Comparison of ENCODE assay signal across 8 cellular contexts in genomic region chr5:103120607-103121200, GRCh38. TPM values are rescaled to one million over a fixed set of nuclear protein-coding genes. Genes with fewer than 3 reads are reported as not detected.
DNase-seq lines count a peak whose midpoint lies in the region; ATAC-seq and TF ChIP-seq lines count a peak whose summit lies in the region.

No MANE protein-coding gene starts in this region.

- ATAC-seq in HG03039 (IDR thresholded peaks at IDR 0.05; ENCODE audit: unreplicated experiment), result no peak
- no peak for ATAC-seq in HG03378 (IDR thresholded peaks at IDR 0.05; ENCODE audit: unreplicated experiment)
- no peak for ATAC-seq in GM18519 (IDR thresholded peaks at IDR 0.05; ENCODE audit: low FRiP score, unreplicated experiment)

- H3K27ac Mint-ChIP-seq in activated CD4-positive, alpha-beta memory T cell treated with anti-CD3 and anti-CD28 coated beads for 36 hours, result peak overlapping the region; percentile 99

- H2BK5ac ChIP-seq in trophoblast cell (ENCODE audit: low read depth, low read length, poor library complexity), result no peak overlapping the region

- H4K8ac ChIP-seq in trophoblast cell (ENCODE audit: low read depth, low read length), result peak overlapping the region; percentile 69

- no peaks in the 10 kb centered on the region for H3K9me3 ChIP-seq in trophoblast cell (ENCODE audit: insufficient read depth, low read depth, low read length)

- peak overlapping the region; percentile 49 for H3K18ac ChIP-seq in trophoblast cell (ENCODE audit: low read length)

- CTCF ChIA-PET in activated CD4-positive, alpha-beta memory T cell treated with anti-CD3 and anti-CD28 coated beads for 36 hours (lab: Charles Lee), result interaction anchor here (1.2 to 2.9 kb wide), 3 partner anchors 8 to 340 kb away, joined by 3 to 11 read pairs (median 9); no protein-coding TSS in a partner anchor

- peak overlapping the region; percentile 79 for H3K9ac ChIP-seq in trophoblast cell (ENCODE audit: low read length)

- peak overlapping the region; percentile 74 for H2AK5ac ChIP-seq in trophoblast cell (ENCODE audit: low read length)

- peak overlapping the region; percentile 55 for H3K23ac ChIP-seq in trophoblast cell (ENCODE audit: low read length)

- H3K27me3 Mint-ChIP-seq in activated CD4-positive, alpha-beta memory T cell treated with anti-CD3 and anti-CD28 coated beads for 36 hours, result no peaks in the 10 kb centered on the region

- H3K27ac ChIP-seq in HL-60 (replicated peaks) (peak overlapping the region; percentile 98), trophoblast cell (ENCODE audit: low read depth, low read length) (peak overlapping the region; percentile 5)

- H2BK12ac ChIP-seq in trophoblast cell (ENCODE audit: low read length), result no peak overlapping the region

- DNase-seq in GM06990 (ENCODE audit: extremely low read depth, insufficient read length), result peak; percentile 9
- DNase-seq in HL-60 (ENCODE audit: low read depth in 1 of 2, low spot score in 1 of 2), result peak in 1 of 2 experiments; percentile 16
- peak; percentile 21 for DNase-seq in activated CD4-positive, alpha-beta memory T cell treated with anti-CD3 and anti-CD28 coated beads for 36 hours
- DNase-seq in glomerular visceral epithelial cell (ENCODE audit: extremely low spot score), result peak; percentile 40
- peak in 1 of 2 donors; percentile 15 for DNase-seq in trophoblast cell

- peak overlapping the region; percentile 47 for H4K91ac ChIP-seq in trophoblast cell (ENCODE audit: low read depth, low read length)

- peak overlapping the region; percentile 67 for H3K14ac ChIP-seq in trophoblast cell (ENCODE audit: low read length)

- intact Hi-C loops in activated CD4-positive, alpha-beta memory T cell treated with anti-CD3 and anti-CD28 coated beads for 36 hours (cut with micrococcal nuclease), result loop anchor here (1.0 to 2.0 kb wide), 5 partner anchors 8 to 358 kb away; partner anchors contain the start of gene MACIR

- peak overlapping the region; percentile 84 for H2AFZ ChIP-seq in trophoblast cell (ENCODE audit: insufficient read depth, low read length, poor library complexity)

- H3K4me3 ChIP-seq in GM06990 (replicated peaks; ENCODE audit: low read depth, low read length) (peak overlapping the region; percentile 98), HL-60 (replicated peaks; ENCODE audit: insufficient read depth, low read length) (peak overlapping the region; percentile 76), trophoblast cell (ENCODE audit: low read depth, low read length) (peak overlapping the region; percentile 95)

- no peaks in the 10 kb centered on the region for H3K9me3 Mint-ChIP-seq in activated CD4-positive, alpha-beta memory T cell treated with anti-CD3 and anti-CD28 coated beads for 36 hours

- H3K36me3 ChIP-seq in GM06990 (ENCODE audit: control insufficient read depth, insufficient read depth, low read length) (no peaks in the 10 kb centered on the region), trophoblast cell (ENCODE audit: control insufficient read depth in 1 of 2, insufficient read depth in 2 of 2, low read length in 2 of 2) (no peaks in the 10 kb centered on the region)

- H4K12ac ChIP-seq in trophoblast cell (ENCODE audit: low read depth, low read length), result no peak overlapping the region

- TF ChIP-seq CTCF in GM06990 (IDR thresholded peaks at IDR 0.05; ENCODE audit: insufficient read depth, low read length, poor library complexity, severe bottlenecking), result no peak
- no peak for TF ChIP-seq CTCF in HL-60 (IDR thresholded peaks at IDR 0.05; ENCODE audit: insufficient read depth, low read length)

- peaks cover 0 to 2% of the 10 kb centered on the region in 2 experiments for H3K4me1 ChIP-seq in trophoblast cell (ENCODE audit: control insufficient read depth in 1 of 2, insufficient read depth in 2 of 2, low read length in 2 of 2)

- H3K4me1 Mint-ChIP-seq in activated CD4-positive, alpha-beta memory T cell treated with anti-CD3 and anti-CD28 coated beads for 36 hours (ENCODE audit: low read depth), result peaks cover 43% of the 10 kb centered on the region

- H3K79me1 ChIP-seq in trophoblast cell (ENCODE audit: low read length), result peaks cover 9% of the 10 kb centered on the region

- no CpG with 5 or more reads among the region's 17 CpGs for WGBS in trophoblast cell (ENCODE audit: extremely low coverage, insufficient coverage, insufficient read length)

- peaks cover 6% of the 10 kb centered on the region for H3K36me3 Mint-ChIP-seq in activated CD4-positive, alpha-beta memory T cell treated with anti-CD3 and anti-CD28 coated beads for 36 hours

- peak overlapping the region; percentile 88 for H3K4me3 Mint-ChIP-seq in activated CD4-positive, alpha-beta memory T cell treated with anti-CD3 and anti-CD28 coated beads for 36 hours

- H2BK120ac ChIP-seq in trophoblast cell (ENCODE audit: insufficient read depth, low read length, poor library complexity), result peak overlapping the region; percentile 3

- H3K79me2 ChIP-seq in trophoblast cell (ENCODE audit: control insufficient read depth, insufficient read depth, low read length, poor library complexity), result peaks cover 11% of the 10 kb centered on the region

- H3K27me3 ChIP-seq in GM06990 (replicated peaks; ENCODE audit: control insufficient read depth, insufficient read depth, low read length) (no peaks in the 10 kb centered on the region), HL-60 (ENCODE audit: insufficient read depth, poor library complexity, severe bottlenecking) (no peaks in the 10 kb centered on the region), trophoblast cell (ENCODE audit: insufficient read depth, low read length) (no peaks in the 10 kb centered on the region)

- peak overlapping the region; percentile 63 for H3K4ac ChIP-seq in trophoblast cell (ENCODE audit: low read depth, low read length)

- POLR2A ChIA-PET in activated CD4-positive, alpha-beta memory T cell treated with anti-CD3 and anti-CD28 coated beads for 36 hours (lab: Charles Lee), result interaction anchor here (0.7 to 3.0 kb wide), 6 partner anchors 26 to 373 kb away, joined by 3 to 26 read pairs (median 4); partner anchors contain the start of genes MACIR and PAM

- peak overlapping the region; percentile 95 for H3K4me2 ChIP-seq in trophoblast cell (ENCODE audit: low read length)

RNA-seq across cellular contexts. Expression of gene PPIP5K2, which starts 0.6 kb away (rescaled TPM):
- 10 to 100 TPM; 40.6 to 44.4 TPM for total RNA-seq in activated CD4-positive, alpha-beta memory T cell treated with anti-CD3 and anti-CD28 coated beads for 36 hours
- 48.8 and 52.4 TPM in 2 replicates for polyA plus RNA-seq in trophoblast cell (2013)

RNA-seq across cellular contexts. Expression of gene GIN1, which starts 0.8 kb away (rescaled TPM):
- total RNA-seq in activated CD4-positive, alpha-beta memory T cell treated with anti-CD3 and anti-CD28 coated beads for 36 hours, result 10 to 100 TPM in 1 of 2 experiments, 1 to 10 TPM in 1; 9.7 to 10.7 TPM
- 4.5 TPM in 2 replicates for polyA plus RNA-seq in trophoblast cell (2013)
